19 cellular contexts compared by ENCODE assay signal in genomic region chr10:71211053-71211452, GRCh38. TPM values are rescaled to one million over a fixed set of nuclear protein-coding genes. Genes with fewer than 3 reads are reported as not detected.
A peak's percentile ranks its signal among the peaks of the same experiment; 100 is the strongest.
DNase-seq lines count a peak whose midpoint lies in the region; ATAC-seq and TF ChIP-seq lines count a peak whose summit lies in the region.
"Had no signal": no experiment of that assay in that cellular context is flagged by ENCODE, and none has a peak within 500 bp of the region (broad histone marks: within the 10 kb centered on the region; RNA-seq: fewer than 3 reads in every experiment).

No MANE protein-coding gene starts in this region.

- no peak overlapping the region for H3K4me2 ChIP-seq in mesendoderm (ENCODE audit: low read length)

- H4K5ac ChIP-seq in mesendoderm (ENCODE audit: low read length) = no peak overlapping the region

- CTCF ChIA-PET in Caco-2 (lab: Charles Lee) = interaction anchor here (0.6 kb wide), 1 partner anchor 119 kb away, joined by 3 read pairs; no protein-coding TSS in a partner anchor

- H2BK120ac ChIP-seq in mesendoderm (ENCODE audit: low read depth, low read length) = no peak overlapping the region

- TF ChIP-seq CTCF in Caco-2 (IDR thresholded peaks at IDR 0.05; ENCODE audit: insufficient read depth in 1 of 2, low read depth in 1 of 2, low read length in 1 of 2, severe bottlenecking in 1 of 2, unreplicated experiment in 1 of 2) (no peak), brain (conservative IDR thresholded peaks at IDR 0.05) (no peak), spleen (IDR thresholded peaks at IDR 0.05 in 8 of 11, conservative IDR thresholded peaks at IDR 0.05 in 3 of 11) (no peak)

- H3K27ac Mint-ChIP-seq in Caco-2 (ENCODE audit: unreplicated experiment) (no peak overlapping the region), brain (peak overlapping the region in 2 of 5 experiments; percentile 0 to 31)
- no peak overlapping the region for H3K27ac Mint-ChIP-seq in stimulated activated naive CD8-positive, alpha-beta T cell treated with anti-CD3 and anti-CD28 coated beads, Interleukin-15, amount 100 ng/mL, for 72 hours
- H3K27ac Mint-ChIP-seq in activated naive CD8-positive, alpha-beta T cell treated with anti-CD3 and anti-CD28 coated beads for 36 hours = no peak overlapping the region
- H3K27ac Mint-ChIP-seq: HFFc6 had no signal

- H3K9me3 ChIP-seq in Caco-2 (no peaks in the 10 kb centered on the region), spleen (no peaks in the 10 kb centered on the region)
- H3K9me3 ChIP-seq: BE2C, Peyer's patch had no signal

- H3K4me3 Mint-ChIP-seq in Caco-2 (ENCODE audit: unreplicated experiment) (peak overlapping the region; percentile 3), brain (peak overlapping the region in 3 of 5 experiments; percentile 4 to 89 (median 78))
- H3K4me3 Mint-ChIP-seq in stimulated activated naive CD8-positive, alpha-beta T cell treated with anti-CD3 and anti-CD28 coated beads, Interleukin-15, amount 100 ng/mL, for 72 hours = no peak overlapping the region
- H3K4me3 Mint-ChIP-seq in activated naive CD8-positive, alpha-beta T cell treated with anti-CD3 and anti-CD28 coated beads for 36 hours = no peak overlapping the region

- H3K9ac ChIP-seq in mesendoderm (ENCODE audit: low read length) = no peak overlapping the region
- H3K9ac ChIP-seq: KMS-11 had no signal

- H3K36me3 Mint-ChIP-seq in Caco-2 (ENCODE audit: insufficient read depth, unreplicated experiment) (no peaks in the 10 kb centered on the region), brain (no peaks in the 10 kb centered on the region)
- no peaks in the 10 kb centered on the region for H3K36me3 Mint-ChIP-seq in activated naive CD8-positive, alpha-beta T cell treated with anti-CD3 and anti-CD28 coated beads for 36 hours
- H3K36me3 Mint-ChIP-seq: CD4-positive, CD25-positive, alpha-beta regulatory T cell had no signal

- H3K79me1 ChIP-seq in mesendoderm (ENCODE audit: low read length) = peaks cover 7% of the 10 kb centered on the region

- intact Hi-C loops in Caco-2 (cut with micrococcal nuclease; ENCODE audit: unreplicated experiment) (no loop called here), spleen (cut with DNase I; ENCODE audit: low total_unique reads) (loop anchor here (5.0 kb wide), 1 partner anchor 284 kb away; no protein-coding TSS in a partner anchor)

- H3K4me1 Mint-ChIP-seq in Caco-2 (ENCODE audit: low read depth, unreplicated experiment) (peaks cover 16% of the 10 kb centered on the region), brain (peaks cover 69% of the 10 kb centered on the region)
- H3K4me1 Mint-ChIP-seq in stimulated activated naive CD8-positive, alpha-beta T cell treated with anti-CD3 and anti-CD28 coated beads, Interleukin-15, amount 100 ng/mL, for 72 hours = peaks cover 6% of the 10 kb centered on the region
- peaks cover 16% of the 10 kb centered on the region for H3K4me1 Mint-ChIP-seq in activated naive CD8-positive, alpha-beta T cell treated with anti-CD3 and anti-CD28 coated beads for 36 hours

- POLR2A ChIA-PET in Caco-2 (lab: Charles Lee) = no interaction called here

- H3K27me3 Mint-ChIP-seq in Caco-2 (ENCODE audit: insufficient read depth, unreplicated experiment) (peaks cover 38% of the 10 kb centered on the region), brain (peaks cover 63% of the 10 kb centered on the region)
- peaks cover 87% of the 10 kb centered on the region for H3K27me3 Mint-ChIP-seq in stimulated activated naive CD8-positive, alpha-beta T cell treated with anti-CD3 and anti-CD28 coated beads, Interleukin-15, amount 100 ng/mL, for 72 hours
- H3K27me3 Mint-ChIP-seq in activated naive CD8-positive, alpha-beta T cell treated with anti-CD3 and anti-CD28 coated beads for 36 hours = peaks cover 64% of the 10 kb centered on the region

- no peak overlapping the region for H2BK15ac ChIP-seq in mesendoderm (replicated peaks; ENCODE audit: low read depth)

- no peaks in the 10 kb centered on the region for H3K9me3 Mint-ChIP-seq in Caco-2 (ENCODE audit: unreplicated experiment)
- peaks cover 0 to 7% (median 0%) of the 10 kb centered on the region in 5 experiments for H3K9me3 Mint-ChIP-seq in brain
- H3K9me3 Mint-ChIP-seq in stimulated activated naive CD8-positive, alpha-beta T cell treated with anti-CD3 and anti-CD28 coated beads, Interleukin-15, amount 100 ng/mL, for 72 hours = no peaks in the 10 kb centered on the region
- no peaks in the 10 kb centered on the region for H3K9me3 Mint-ChIP-seq in activated naive CD8-positive, alpha-beta T cell treated with anti-CD3 and anti-CD28 coated beads for 36 hours
- H3K9me3 Mint-ChIP-seq: HFFc6 had no signal

- H3K27me3 ChIP-seq in Caco-2 (replicated peaks; ENCODE audit: control insufficient read depth, insufficient read depth, low read length) (peaks cover 17% of the 10 kb centered on the region), mesendoderm (ENCODE audit: insufficient read depth, low read length, poor library complexity) (peaks cover 2% of the 10 kb centered on the region), spleen (replicated peaks in 1 of 7) (peaks cover 3 to 95% (median 42%) of the 10 kb centered on the region in 7 donors)
- H3K27me3 ChIP-seq: BE2C, Peyer's patch had no signal

- H3K23ac ChIP-seq in mesendoderm (ENCODE audit: low read length) = no peak overlapping the region

- no peak overlapping the region for H3K4ac ChIP-seq in mesendoderm (ENCODE audit: low read depth, low read length)

- no peak overlapping the region for H4K8ac ChIP-seq in mesendoderm (ENCODE audit: low read depth, low read length)

- no TSS peak for BruUV-seq in Caco-2 (replicated peaks; lab: Mats Ljungman, UMichigan)

- no CpG with 5 or more reads among the region's 4 CpGs for WGBS in mesendoderm (ENCODE audit: extremely low coverage, insufficient coverage, low lambda C conversion rate)
- 66 to 92% (median 73%) methylated on average over 4 of the region's 4 CpGs for WGBS in spleen, 5 donors

- TF ChIP-seq POLR2A in spleen (IDR thresholded peaks at IDR 0.05) = no peak

- ATAC-seq in stimulated activated naive CD8-positive, alpha-beta T cell treated with anti-CD3 and anti-CD28 coated beads, Interleukin-15, amount 100 ng/mL, for 72 hours = no peak

- H3K4me3 ChIP-seq in Caco-2 (ENCODE audit: low read depth, low read length) (no peak overlapping the region), mesendoderm (ENCODE audit: low read length) (no peak overlapping the region), spleen (no peak overlapping the region)

- H3K79me2 ChIP-seq in mesendoderm (ENCODE audit: control insufficient read depth, insufficient read depth, low read length) = peaks cover 17% of the 10 kb centered on the region

- no peak overlapping the region for H3K27ac ChIP-seq in mesendoderm (ENCODE audit: low read depth, low read length)
- no peak overlapping the region for H3K27ac ChIP-seq in spleen
- H3K27ac ChIP-seq: HL-60, KMS-11, Peyer's patch had no signal

- H2AK5ac ChIP-seq in mesendoderm (ENCODE audit: low read length) = peak overlapping the region; percentile 58

- DNase-seq in Caco-2 (peak in 1 of 2 experiments; percentile 33), mesendoderm (no peak), spleen (peak; percentile 61)
- no peak for DNase-seq in stimulated activated naive CD8-positive, alpha-beta T cell treated with anti-CD3 and anti-CD28 coated beads, Interleukin-15, amount 100 ng/mL, for 72 hours
- no peak for DNase-seq in stimulated activated CD4-positive, alpha-beta T cell treated with anti-CD3 and anti-CD28 coated beads, Interleukin-15, amount 100 ng/mL, for 24 hours
- no peak for DNase-seq in activated naive CD8-positive, alpha-beta T cell treated with anti-CD3 and anti-CD28 coated beads for 36 hours
- DNase-seq: BE2C; CD4-positive, CD25-positive, alpha-beta regulatory T cell; COR-L47; DMS153; GDM1; GOT3; HFFc6; MV-4-11; NCI-H1694 treated with DMSO at 0.1 percent for 48 hours had no signal

- H3K4me1 ChIP-seq in Caco-2 (peaks cover 20% of the 10 kb centered on the region), mesendoderm (ENCODE audit: control insufficient read depth, low read depth, low read length) (peaks cover 18% of the 10 kb centered on the region), spleen (peaks cover 10 to 57% (median 34%) of the 10 kb centered on the region in 6 donors)

- H3K18ac ChIP-seq in mesendoderm (ENCODE audit: low read length) = no peak overlapping the region

- H3K36me3 ChIP-seq in Caco-2 (ENCODE audit: control insufficient read depth, insufficient read depth, low read length) = no peaks in the 10 kb centered on the region
- H3K36me3 ChIP-seq in mesendoderm (ENCODE audit: control insufficient read depth, insufficient read depth, low read length) = no peaks in the 10 kb centered on the region
- H3K36me3 ChIP-seq in spleen = no peaks in the 10 kb centered on the region
- H3K36me3 ChIP-seq: Peyer's patch had no signal

- no peak overlapping the region for H3K56ac ChIP-seq in mesendoderm (ENCODE audit: low read length)

- no peak overlapping the region for H2BK5ac ChIP-seq in mesendoderm (ENCODE audit: low read length)

RNA-seq across cellular contexts. Expression of gene UNC5B, which starts 1.3 kb away (rescaled TPM):
- total RNA-seq in Caco-2 (2022) (16.2 and 22.4 TPM in 2 replicates), spleen (10 to 100 TPM in 5 of 7 donors, 1 to 10 TPM in 2; 6.8 to 21.1 (median 15.4) TPM)
- polyA plus RNA-seq in brain (ENCODE audit: insufficient read depth, low read depth, low replicate concordance) (31.8 TPM), spleen (1 to 10 TPM in 2 of 3 donors, under 1 TPM in 1; 0.74 to 3.2 (median 1.7) TPM)
- polyA plus RNA-seq in mesendoderm (2013, experiment 1 of 2) = 8.2 TPM
- polyA plus RNA-seq in mesendoderm (2013, experiment 2 of 2) = 8.1 TPM
- total RNA-seq in activated naive CD8-positive, alpha-beta T cell treated with anti-CD3 and anti-CD28 coated beads for 36 hours = under 1 TPM in 1 of 2 experiments, not detected in 1; 0.04 TPM
- polyA plus RNA-seq: CD4-positive, CD25-positive, alpha-beta regulatory T cell had no signal

Comparison
In these comparisons a context has a peak if more than half of its experiments do, and no peak if none do; other contexts are left out.
1. H3K4me3 Mint-ChIP-seq: peak in Caco-2 (single experiment) and brain (3 of 5); none in stimulated activated naive CD8-positive, alpha-beta T cell treated with anti-CD3 and anti-CD28 coated beads, Interleukin-15, amount 100 ng/mL, for 72 hours (0 of 2) and activated naive CD8-positive, alpha-beta T cell treated with anti-CD3 and anti-CD28 coated beads for 36 hours (single experiment).
2. RNA of gene UNC5B, which starts 1.3 kb away (total RNA-seq): 16.2 to 22.4 TPM in Caco-2 and 6.8 to 21.1 TPM in spleen; 0.04 TPM in activated naive CD8-positive, alpha-beta T cell treated with anti-CD3 and anti-CD28 coated beads for 36 hours; every median in the first group is over 4 times any median in the second.